1 cellular context compared by ENCODE assay signal in the genomic region with DNA sequence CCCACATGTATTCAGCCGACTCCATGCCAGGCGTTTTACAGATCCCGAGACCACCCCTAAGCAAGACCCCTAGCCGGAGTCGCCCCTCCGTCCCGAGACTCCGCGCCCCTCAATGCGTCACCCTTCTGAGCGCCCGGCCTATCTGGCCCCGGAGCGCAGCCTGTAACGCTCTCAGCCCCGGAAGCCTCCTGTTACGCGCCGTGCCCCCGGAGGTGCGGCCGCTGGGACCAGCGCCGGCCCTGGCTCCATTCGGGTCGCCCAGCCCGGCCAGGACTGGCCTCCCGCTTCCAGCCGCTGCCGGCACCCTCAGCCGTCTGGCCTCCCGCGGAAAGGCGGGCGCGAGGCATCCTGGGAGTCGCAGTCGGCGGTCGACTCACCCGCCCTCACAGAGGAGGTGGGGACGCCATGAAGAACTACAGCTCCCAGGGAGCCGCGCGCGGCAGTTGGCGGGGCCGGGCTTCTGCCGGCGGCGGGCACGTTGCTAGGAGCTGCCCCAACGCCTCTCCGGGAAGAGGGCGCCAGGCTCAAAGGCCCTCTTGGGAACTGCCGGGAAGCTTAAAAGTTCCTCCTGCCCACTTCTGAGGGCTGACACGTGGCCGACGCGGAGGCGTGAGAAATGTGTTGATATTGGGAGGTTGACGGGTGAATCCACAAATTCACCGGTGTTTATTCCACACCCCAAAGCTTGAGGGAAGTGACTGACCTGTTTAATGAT.
TF ChIP-seq lines count a peak whose summit lies in the region.

A gene with protein sequence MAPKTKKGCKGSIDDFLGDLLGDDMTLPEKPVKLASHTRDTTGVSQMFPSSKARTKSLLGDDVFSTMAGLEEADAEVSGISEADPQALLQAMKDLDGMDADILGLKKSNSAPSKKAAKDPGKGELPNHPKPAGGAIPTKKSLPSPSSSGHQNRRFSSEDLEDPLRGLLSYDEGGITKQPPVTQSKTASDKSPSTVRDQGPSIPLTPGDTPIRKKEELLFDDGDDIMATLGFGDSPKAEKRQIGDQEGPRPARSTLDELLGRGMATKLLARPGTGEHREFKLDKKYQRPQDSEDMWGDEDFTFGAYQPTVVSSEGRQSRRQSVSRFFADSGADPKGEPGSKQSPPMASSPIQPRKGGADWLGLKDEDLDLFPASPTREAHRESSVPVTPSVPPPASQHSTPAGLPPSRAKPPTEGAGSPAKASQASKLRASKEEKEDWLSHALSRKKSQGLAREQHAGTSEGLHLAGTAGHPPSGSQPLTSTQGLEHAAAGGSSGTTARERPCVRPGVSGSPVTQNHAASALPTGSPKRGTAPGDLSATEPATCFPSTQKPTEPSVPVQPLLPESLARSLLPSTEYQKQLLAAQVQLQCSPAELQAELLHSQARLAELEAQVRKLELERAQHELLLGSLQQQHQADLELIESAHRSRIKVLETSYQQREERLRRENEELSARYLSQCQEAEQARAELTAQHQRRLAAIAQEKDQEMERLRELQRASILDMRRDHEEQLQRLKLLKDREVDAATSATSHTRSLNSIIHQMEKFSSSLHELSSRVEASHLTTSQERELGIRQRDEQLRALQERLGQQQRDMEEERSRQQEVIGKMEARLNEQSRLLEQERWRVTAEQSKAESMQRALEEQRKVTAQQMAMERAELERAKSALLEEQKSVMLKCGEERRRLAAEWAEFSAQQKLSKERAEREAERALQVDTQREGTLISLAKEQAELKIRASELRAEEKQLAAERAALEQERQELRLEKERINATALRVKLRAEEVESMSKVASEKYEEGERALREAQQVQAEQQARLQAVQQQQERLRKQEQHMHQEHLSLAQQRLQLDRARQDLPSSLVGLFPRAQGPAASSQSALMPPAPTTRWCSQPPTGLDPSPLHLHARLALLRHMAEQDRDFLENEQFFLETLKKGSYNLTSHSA (minus strand): TSS at position 316 of the 715 bp plus-strand sequence. CDS start 2,893 bp downstream, outside the sequence.

TF ChIP-seq in K562, 482 proteins besides CTCF, POLR2A, EP300 and RAD21 (continued from another document and continues in another):
- TF ChIP-seq ZNF23 (CRISPR knock-in tag; IDR thresholded peaks at IDR 0.05) (no peak), HMGN3 (IDR thresholded peaks at IDR 0.05; ENCODE audit: borderline replicate concordance, extremely low read depth, insufficient read length, low read depth, low read length) (peak; percentile 88), KDM2B (CRISPR knock-in tag; IDR thresholded peaks at IDR 0.05) (no peak), OTX1 (CRISPR knock-in tag; IDR thresholded peaks at IDR 0.05) (no peak), ZNF253 (CRISPR knock-in tag; conservative IDR thresholded peaks at IDR 0.05) (no peak), TCF7 (IDR thresholded peaks at IDR 0.05; ENCODE audit: borderline replicate concordance) (no peak), CXXC5 (CRISPR knock-in tag; IDR thresholded peaks at IDR 0.05) (peak; percentile 85), ZBTB8A (IDR thresholded peaks at IDR 0.05; ENCODE audit: partially characterized antibody) (no peak), COPS2 (conservative IDR thresholded peaks at IDR 0.05) (no peak), CREBBP (IDR thresholded peaks at IDR 0.05; ENCODE audit: low read depth, low read length) (no peak), PCBP2 (IDR thresholded peaks at IDR 0.05; ENCODE audit: low read depth, low read length, poor library complexity, severe bottlenecking) (no peak), RUNX1 (IDR thresholded peaks at IDR 0.05; ENCODE audit: low read depth) (no peak; the same call in 1 of the 2 replicates), RCOR1 (IDR thresholded peaks at IDR 0.05; ENCODE audit: borderline replicate concordance in 1 of 2, low read depth in 2 of 2, low read length in 2 of 2) (no peak), SRF (CRISPR knock-in tag; IDR thresholded peaks at IDR 0.05) (peak in 1 of 2 experiments; percentile 64; a peak in 3 of 4 replicates), POLR3A (IDR thresholded peaks at IDR 0.05; ENCODE audit: borderline replicate concordance, extremely low read depth, insufficient read depth, insufficient read length) (no peak), ZNF143 (CRISPR knock-in tag; IDR thresholded peaks at IDR 0.05) (peak; percentile 97), MECOM (CRISPR knock-in tag; IDR thresholded peaks at IDR 0.05) (no peak), NR4A1 (CRISPR knock-in tag; IDR thresholded peaks at IDR 0.05) (no peak), NR4A1 (tag; IDR thresholded peaks at IDR 0.05) (no peak)
- TF ChIP-seq, protein P1, sequence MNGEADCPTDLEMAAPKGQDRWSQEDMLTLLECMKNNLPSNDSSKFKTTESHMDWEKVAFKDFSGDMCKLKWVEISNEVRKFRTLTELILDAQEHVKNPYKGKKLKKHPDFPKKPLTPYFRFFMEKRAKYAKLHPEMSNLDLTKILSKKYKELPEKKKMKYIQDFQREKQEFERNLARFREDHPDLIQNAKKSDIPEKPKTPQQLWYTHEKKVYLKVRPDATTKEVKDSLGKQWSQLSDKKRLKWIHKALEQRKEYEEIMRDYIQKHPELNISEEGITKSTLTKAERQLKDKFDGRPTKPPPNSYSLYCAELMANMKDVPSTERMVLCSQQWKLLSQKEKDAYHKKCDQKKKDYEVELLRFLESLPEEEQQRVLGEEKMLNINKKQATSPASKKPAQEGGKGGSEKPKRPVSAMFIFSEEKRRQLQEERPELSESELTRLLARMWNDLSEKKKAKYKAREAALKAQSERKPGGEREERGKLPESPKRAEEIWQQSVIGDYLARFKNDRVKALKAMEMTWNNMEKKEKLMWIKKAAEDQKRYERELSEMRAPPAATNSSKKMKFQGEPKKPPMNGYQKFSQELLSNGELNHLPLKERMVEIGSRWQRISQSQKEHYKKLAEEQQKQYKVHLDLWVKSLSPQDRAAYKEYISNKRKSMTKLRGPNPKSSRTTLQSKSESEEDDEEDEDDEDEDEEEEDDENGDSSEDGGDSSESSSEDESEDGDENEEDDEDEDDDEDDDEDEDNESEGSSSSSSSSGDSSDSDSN (IDR thresholded peaks at IDR 0.05; ENCODE audit: borderline replicate concordance in 1 of 2, low read depth in 2 of 2, low read length in 2 of 2), result 0 out of 4 replicates have a peak, but pooled peaks of 1 of the 2 experiments have one; percentile 60
- TF ChIP-seq, protein P2, sequence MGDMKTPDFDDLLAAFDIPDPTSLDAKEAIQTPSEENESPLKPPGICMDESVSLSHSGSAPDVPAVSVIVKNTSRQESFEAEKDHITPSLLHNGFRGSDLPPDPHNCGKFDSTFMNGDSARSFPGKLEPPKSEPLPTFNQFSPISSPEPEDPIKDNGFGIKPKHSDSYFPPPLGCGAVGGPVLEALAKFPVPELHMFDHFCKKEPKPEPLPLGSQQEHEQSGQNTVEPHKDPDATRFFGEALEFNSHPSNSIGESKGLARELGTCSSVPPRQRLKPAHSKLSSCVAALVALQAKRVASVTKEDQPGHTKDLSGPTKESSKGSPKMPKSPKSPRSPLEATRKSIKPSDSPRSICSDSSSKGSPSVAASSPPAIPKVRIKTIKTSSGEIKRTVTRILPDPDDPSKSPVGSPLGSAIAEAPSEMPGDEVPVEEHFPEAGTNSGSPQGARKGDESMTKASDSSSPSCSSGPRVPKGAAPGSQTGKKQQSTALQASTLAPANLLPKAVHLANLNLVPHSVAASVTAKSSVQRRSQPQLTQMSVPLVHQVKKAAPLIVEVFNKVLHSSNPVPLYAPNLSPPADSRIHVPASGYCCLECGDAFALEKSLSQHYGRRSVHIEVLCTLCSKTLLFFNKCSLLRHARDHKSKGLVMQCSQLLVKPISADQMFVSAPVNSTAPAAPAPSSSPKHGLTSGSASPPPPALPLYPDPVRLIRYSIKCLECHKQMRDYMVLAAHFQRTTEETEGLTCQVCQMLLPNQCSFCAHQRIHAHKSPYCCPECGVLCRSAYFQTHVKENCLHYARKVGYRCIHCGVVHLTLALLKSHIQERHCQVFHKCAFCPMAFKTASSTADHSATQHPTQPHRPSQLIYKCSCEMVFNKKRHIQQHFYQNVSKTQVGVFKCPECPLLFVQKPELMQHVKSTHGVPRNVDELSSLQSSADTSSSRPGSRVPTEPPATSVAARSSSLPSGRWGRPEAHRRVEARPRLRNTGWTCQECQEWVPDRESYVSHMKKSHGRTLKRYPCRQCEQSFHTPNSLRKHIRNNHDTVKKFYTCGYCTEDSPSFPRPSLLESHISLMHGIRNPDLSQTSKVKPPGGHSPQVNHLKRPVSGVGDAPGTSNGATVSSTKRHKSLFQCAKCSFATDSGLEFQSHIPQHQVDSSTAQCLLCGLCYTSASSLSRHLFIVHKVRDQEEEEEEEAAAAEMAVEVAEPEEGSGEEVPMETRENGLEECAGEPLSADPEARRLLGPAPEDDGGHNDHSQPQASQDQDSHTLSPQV (IDR thresholded peaks at IDR 0.05), result no peak; the same call in 1 of the 2 replicates
- TF ChIP-seq, protein P3, sequence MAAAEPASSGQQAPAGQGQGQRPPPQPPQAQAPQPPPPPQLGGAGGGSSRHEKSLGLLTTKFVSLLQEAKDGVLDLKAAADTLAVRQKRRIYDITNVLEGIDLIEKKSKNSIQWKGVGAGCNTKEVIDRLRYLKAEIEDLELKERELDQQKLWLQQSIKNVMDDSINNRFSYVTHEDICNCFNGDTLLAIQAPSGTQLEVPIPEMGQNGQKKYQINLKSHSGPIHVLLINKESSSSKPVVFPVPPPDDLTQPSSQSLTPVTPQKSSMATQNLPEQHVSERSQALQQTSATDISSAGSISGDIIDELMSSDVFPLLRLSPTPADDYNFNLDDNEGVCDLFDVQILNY (CRISPR knock-in tag; IDR thresholded peaks at IDR 0.05), result no peak; the same call in 1 of the 2 replicates
- TF ChIP-seq, protein P4, sequence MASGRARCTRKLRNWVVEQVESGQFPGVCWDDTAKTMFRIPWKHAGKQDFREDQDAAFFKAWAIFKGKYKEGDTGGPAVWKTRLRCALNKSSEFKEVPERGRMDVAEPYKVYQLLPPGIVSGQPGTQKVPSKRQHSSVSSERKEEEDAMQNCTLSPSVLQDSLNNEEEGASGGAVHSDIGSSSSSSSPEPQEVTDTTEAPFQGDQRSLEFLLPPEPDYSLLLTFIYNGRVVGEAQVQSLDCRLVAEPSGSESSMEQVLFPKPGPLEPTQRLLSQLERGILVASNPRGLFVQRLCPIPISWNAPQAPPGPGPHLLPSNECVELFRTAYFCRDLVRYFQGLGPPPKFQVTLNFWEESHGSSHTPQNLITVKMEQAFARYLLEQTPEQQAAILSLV (tag; IDR thresholded peaks at IDR 0.05), result no peak
- TF ChIP-seq, protein P5, sequence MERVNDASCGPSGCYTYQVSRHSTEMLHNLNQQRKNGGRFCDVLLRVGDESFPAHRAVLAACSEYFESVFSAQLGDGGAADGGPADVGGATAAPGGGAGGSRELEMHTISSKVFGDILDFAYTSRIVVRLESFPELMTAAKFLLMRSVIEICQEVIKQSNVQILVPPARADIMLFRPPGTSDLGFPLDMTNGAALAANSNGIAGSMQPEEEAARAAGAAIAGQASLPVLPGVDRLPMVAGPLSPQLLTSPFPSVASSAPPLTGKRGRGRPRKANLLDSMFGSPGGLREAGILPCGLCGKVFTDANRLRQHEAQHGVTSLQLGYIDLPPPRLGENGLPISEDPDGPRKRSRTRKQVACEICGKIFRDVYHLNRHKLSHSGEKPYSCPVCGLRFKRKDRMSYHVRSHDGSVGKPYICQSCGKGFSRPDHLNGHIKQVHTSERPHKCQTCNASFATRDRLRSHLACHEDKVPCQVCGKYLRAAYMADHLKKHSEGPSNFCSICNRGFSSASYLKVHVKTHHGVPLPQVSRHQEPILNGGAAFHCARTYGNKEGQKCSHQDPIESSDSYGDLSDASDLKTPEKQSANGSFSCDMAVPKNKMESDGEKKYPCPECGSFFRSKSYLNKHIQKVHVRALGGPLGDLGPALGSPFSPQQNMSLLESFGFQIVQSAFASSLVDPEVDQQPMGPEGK (CRISPR knock-in tag; IDR thresholded peaks at IDR 0.05; ENCODE audit: borderline replicate concordance), result no peak
- TF ChIP-seq, protein P6, sequence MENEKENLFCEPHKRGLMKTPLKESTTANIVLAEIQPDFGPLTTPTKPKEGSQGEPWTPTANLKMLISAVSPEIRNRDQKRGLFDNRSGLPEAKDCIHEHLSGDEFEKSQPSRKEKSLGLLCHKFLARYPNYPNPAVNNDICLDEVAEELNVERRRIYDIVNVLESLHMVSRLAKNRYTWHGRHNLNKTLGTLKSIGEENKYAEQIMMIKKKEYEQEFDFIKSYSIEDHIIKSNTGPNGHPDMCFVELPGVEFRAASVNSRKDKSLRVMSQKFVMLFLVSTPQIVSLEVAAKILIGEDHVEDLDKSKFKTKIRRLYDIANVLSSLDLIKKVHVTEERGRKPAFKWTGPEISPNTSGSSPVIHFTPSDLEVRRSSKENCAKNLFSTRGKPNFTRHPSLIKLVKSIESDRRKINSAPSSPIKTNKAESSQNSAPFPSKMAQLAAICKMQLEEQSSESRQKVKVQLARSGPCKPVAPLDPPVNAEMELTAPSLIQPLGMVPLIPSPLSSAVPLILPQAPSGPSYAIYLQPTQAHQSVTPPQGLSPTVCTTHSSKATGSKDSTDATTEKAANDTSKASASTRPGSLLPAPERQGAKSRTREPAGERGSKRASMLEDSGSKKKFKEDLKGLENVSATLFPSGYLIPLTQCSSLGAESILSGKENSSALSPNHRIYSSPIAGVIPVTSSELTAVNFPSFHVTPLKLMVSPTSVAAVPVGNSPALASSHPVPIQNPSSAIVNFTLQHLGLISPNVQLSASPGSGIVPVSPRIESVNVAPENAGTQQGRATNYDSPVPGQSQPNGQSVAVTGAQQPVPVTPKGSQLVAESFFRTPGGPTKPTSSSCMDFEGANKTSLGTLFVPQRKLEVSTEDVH (IDR thresholded peaks at IDR 0.05; ENCODE audit: low read depth, partially characterized antibody), result peak; percentile 72
- TF ChIP-seq, protein P7, sequence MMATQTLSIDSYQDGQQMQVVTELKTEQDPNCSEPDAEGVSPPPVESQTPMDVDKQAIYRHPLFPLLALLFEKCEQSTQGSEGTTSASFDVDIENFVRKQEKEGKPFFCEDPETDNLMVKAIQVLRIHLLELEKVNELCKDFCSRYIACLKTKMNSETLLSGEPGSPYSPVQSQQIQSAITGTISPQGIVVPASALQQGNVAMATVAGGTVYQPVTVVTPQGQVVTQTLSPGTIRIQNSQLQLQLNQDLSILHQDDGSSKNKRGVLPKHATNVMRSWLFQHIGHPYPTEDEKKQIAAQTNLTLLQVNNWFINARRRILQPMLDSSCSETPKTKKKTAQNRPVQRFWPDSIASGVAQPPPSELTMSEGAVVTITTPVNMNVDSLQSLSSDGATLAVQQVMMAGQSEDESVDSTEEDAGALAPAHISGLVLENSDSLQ (IDR thresholded peaks at IDR 0.05), result no peak
